9 cellular contexts compared by ENCODE assay signal in genomic region chr19:3721900-3722442, GRCh38. TPM values are rescaled to one million over a fixed set of nuclear protein-coding genes. Genes with fewer than 3 reads are reported as not detected.
DNase-seq lines count a peak whose midpoint lies in the region; ATAC-seq and TF ChIP-seq lines count a peak whose summit lies in the region.
"Had no signal": no experiment of that assay in that cellular context is flagged by ENCODE, and none has a peak within 500 bp of the region (broad histone marks: within the 10 kb centered on the region; RNA-seq: fewer than 3 reads in every experiment).

No MANE protein-coding gene starts in this region.

- H3K36me3 Mint-ChIP-seq in activated CD4-positive, alpha-beta memory T cell treated with anti-CD3 and anti-CD28 coated beads for 36 hours, result no peaks in the 10 kb centered on the region
- H3K36me3 Mint-ChIP-seq in activated CD4-positive, alpha-beta memory T cell treated with anti-CD3 and anti-CD28 coated beads, Interleukin-2, amount 10 ng/mL, durations not matched to agents 7 days and 5 days (ENCODE audit: low read depth), result no peaks in the 10 kb centered on the region
- no peaks in the 10 kb centered on the region for H3K36me3 Mint-ChIP-seq in activated T-helper 17 cell treated with anti-CD3 and anti-CD28 coated beads, Interleukin-2, amount 50 U/mL, for 72 hours (ENCODE audit: low read depth)

- H3K4me1 ChIP-seq in stomach, result peaks cover 4 to 76% (median 56%) of the 10 kb centered on the region in 4 donors

- TF ChIP-seq CTCF in kidney epithelial cell (IDR thresholded peaks at IDR 0.05; ENCODE audit: insufficient read depth, low read length, poor library complexity, severe bottlenecking), result no peak
- TF ChIP-seq CTCF in stomach (IDR thresholded peaks at IDR 0.05), result no peak
- TF ChIP-seq CTCF in dorsolateral prefrontal cortex (IDR thresholded peaks at IDR 0.05 in 54 of 56, conservative IDR thresholded peaks at IDR 0.05 in 2 of 56; ENCODE audit: low read depth in 1 of 56, partially characterized antibody in 56 of 56), result no peak
- TF ChIP-seq CTCF in GM10248 (IDR thresholded peaks at IDR 0.05; ENCODE audit: control extremely low read depth, extremely low read depth, low read depth, missing control alignments), result no peak

- TF ChIP-seq EP300 in stomach (IDR thresholded peaks at IDR 0.05), result no peak

- intact Hi-C loops in activated CD4-positive, alpha-beta memory T cell treated with anti-CD3 and anti-CD28 coated beads for 36 hours (cut with micrococcal nuclease), result loop anchor here (2.0 kb wide), 2 partner anchors 41 to 101 kb away; partner anchors contain the start of gene MRPL54
- intact Hi-C loops in stomach (cut with DNase I; ENCODE audit: low total_unique reads), result no loop called here
- intact Hi-C loops in dorsolateral prefrontal cortex (cut with DNase I), result no loop called here

- H3K9me3 ChIP-seq in stomach, result no peaks in the 10 kb centered on the region

- H3K27ac ChIP-seq in stomach (peak overlapping the region; percentile 78 to 88 (median 86)), dorsolateral prefrontal cortex (no peak overlapping the region)

- peaks cover 7% of the 10 kb centered on the region for H3K4me1 Mint-ChIP-seq in activated CD4-positive, alpha-beta memory T cell treated with anti-CD3 and anti-CD28 coated beads for 36 hours (ENCODE audit: low read depth)
- H3K4me1 Mint-ChIP-seq in activated CD4-positive, alpha-beta memory T cell treated with anti-CD3 and anti-CD28 coated beads, Interleukin-2, amount 10 ng/mL, durations not matched to agents 7 days and 5 days, result peaks cover 3% of the 10 kb centered on the region
- H3K4me1 Mint-ChIP-seq in activated T-helper 17 cell treated with anti-CD3 and anti-CD28 coated beads, Interleukin-2, amount 50 U/mL, for 72 hours, result no peaks in the 10 kb centered on the region

- no peak for ATAC-seq in activated T-helper 17 cell treated with anti-CD3 and anti-CD28 coated beads, Interleukin-2, amount 50 U/mL, for 72 hours (replicated peaks)

- no peak for TF ChIP-seq POLR2A in stomach (IDR thresholded peaks at IDR 0.05)

- peaks cover 4% of the 10 kb centered on the region for H3K27me3 Mint-ChIP-seq in activated CD4-positive, alpha-beta memory T cell treated with anti-CD3 and anti-CD28 coated beads for 36 hours
- H3K27me3 Mint-ChIP-seq in activated CD4-positive, alpha-beta memory T cell treated with anti-CD3 and anti-CD28 coated beads, Interleukin-2, amount 10 ng/mL, durations not matched to agents 7 days and 5 days, result peaks cover 21% of the 10 kb centered on the region
- no peaks in the 10 kb centered on the region for H3K27me3 Mint-ChIP-seq in activated T-helper 17 cell treated with anti-CD3 and anti-CD28 coated beads, Interleukin-2, amount 50 U/mL, for 72 hours

- H3K4me3 ChIP-seq in kidney epithelial cell (ENCODE audit: low read depth, low read length) (peak overlapping the region; percentile 13), stomach (peak overlapping the region; percentile 44 to 57 (median 49)), dorsolateral prefrontal cortex (peak overlapping the region in 15 of 59 donors; percentile 2 to 52 (median 21))

- peak overlapping the region; percentile 55 for H3K4me3 Mint-ChIP-seq in activated CD4-positive, alpha-beta memory T cell treated with anti-CD3 and anti-CD28 coated beads for 36 hours
- H3K4me3 Mint-ChIP-seq in activated CD4-positive, alpha-beta memory T cell treated with anti-CD3 and anti-CD28 coated beads, Interleukin-2, amount 10 ng/mL, durations not matched to agents 7 days and 5 days, result no peak overlapping the region
- H3K4me3 Mint-ChIP-seq in activated T-helper 17 cell treated with anti-CD3 and anti-CD28 coated beads, Interleukin-2, amount 50 U/mL, for 72 hours, result peak overlapping the region; percentile 70

- no peak for DNase-seq in activated CD4-positive, alpha-beta memory T cell treated with anti-CD3 and anti-CD28 coated beads for 36 hours
- DNase-seq in activated CD4-positive, alpha-beta memory T cell treated with anti-CD3 and anti-CD28 coated beads, Interleukin-2, amount 10 ng/mL, durations not matched to agents 7 days and 5 days, result no peak
- DNase-seq in kidney epithelial cell (ENCODE audit: low read depth) (no peak), stomach (no peak), dorsolateral prefrontal cortex (no peak), GM10248 (ENCODE audit: extremely low spot score) (no peak)
- DNase-seq in activated CD8-positive, alpha-beta memory T cell treated with anti-CD3 and anti-CD28 coated beads, Interleukin-2, amount 50 U/mL, for 48 hours, result no peak
- DNase-seq: T1000 had no signal

- 2 to 7% (median 2%) methylated on average over 17 to 25 of the region's 25 CpGs for WGBS in stomach, 5 donors

- H3K36me3 ChIP-seq in kidney epithelial cell (ENCODE audit: control insufficient read depth, insufficient read depth, low read length), result no peaks in the 10 kb centered on the region
- H3K36me3 ChIP-seq in stomach, result no peaks in the 10 kb centered on the region

- POLR2A ChIA-PET in activated CD4-positive, alpha-beta memory T cell treated with anti-CD3 and anti-CD28 coated beads for 36 hours (lab: Charles Lee), result interaction anchor here (1.1 kb wide), 1 partner anchor 95 kb away, joined by 4 read pairs; no protein-coding TSS in a partner anchor
- POLR2A ChIA-PET in activated CD4-positive, alpha-beta memory T cell treated with anti-CD3 and anti-CD28 coated beads, Interleukin-2, amount 10 ng/mL, durations not matched to agents 7 days and 5 days (lab: Charles Lee), result interaction anchor here (0.8 to 1.6 kb wide), 2 partner anchors 14 to 17 kb away, joined by 3 read pairs; partner anchors contain the start of gene TJP3
- POLR2A ChIA-PET in GM10248 (lab: Yijun Ruan, JAX), result interaction anchor here (0.6 kb wide), 1 partner anchor 430 kb away, joined by 5 read pairs; no protein-coding TSS in a partner anchor

- no peaks in the 10 kb centered on the region for H3K9me3 Mint-ChIP-seq in activated CD4-positive, alpha-beta memory T cell treated with anti-CD3 and anti-CD28 coated beads for 36 hours
- H3K9me3 Mint-ChIP-seq in activated CD4-positive, alpha-beta memory T cell treated with anti-CD3 and anti-CD28 coated beads, Interleukin-2, amount 10 ng/mL, durations not matched to agents 7 days and 5 days, result no peaks in the 10 kb centered on the region
- H3K9me3 Mint-ChIP-seq in activated T-helper 17 cell treated with anti-CD3 and anti-CD28 coated beads, Interleukin-2, amount 50 U/mL, for 72 hours, result no peaks in the 10 kb centered on the region

- H3K27me3 ChIP-seq in kidney epithelial cell (ENCODE audit: control insufficient read depth, insufficient read depth, low read length), result peaks cover 39% of the 10 kb centered on the region
- peaks cover 0 to 68% (median 36%) of the 10 kb centered on the region in 3 donors for H3K27me3 ChIP-seq in stomach
- H3K27me3 ChIP-seq in dorsolateral prefrontal cortex, result peaks cover 0 to 59% (median 38%) of the 10 kb centered on the region in 45 donors

- CTCF ChIA-PET in activated CD4-positive, alpha-beta memory T cell treated with anti-CD3 and anti-CD28 coated beads for 36 hours (lab: Charles Lee), result interaction anchor here (0.6 to 1.8 kb wide), 3 partner anchors 26 to 100 kb away, joined by 3 to 8 read pairs (median 3); partner anchors contain the start of gene APBA3
- CTCF ChIA-PET in activated CD4-positive, alpha-beta memory T cell treated with anti-CD3 and anti-CD28 coated beads, Interleukin-2, amount 10 ng/mL, durations not matched to agents 7 days and 5 days (lab: Charles Lee), result interaction anchor here (0.9 to 2.0 kb wide), 2 partner anchors 100 to 418 kb away, joined by 4 to 6 read pairs; no protein-coding TSS in a partner anchor
- CTCF ChIA-PET in GM10248 (lab: Yijun Ruan, JAX), result no interaction called here

- no peak overlapping the region for H3K27ac Mint-ChIP-seq in activated CD4-positive, alpha-beta memory T cell treated with anti-CD3 and anti-CD28 coated beads for 36 hours
- H3K27ac Mint-ChIP-seq in activated CD4-positive, alpha-beta memory T cell treated with anti-CD3 and anti-CD28 coated beads, Interleukin-2, amount 10 ng/mL, durations not matched to agents 7 days and 5 days, result no peak overlapping the region
- H3K27ac Mint-ChIP-seq in activated T-helper 17 cell treated with anti-CD3 and anti-CD28 coated beads, Interleukin-2, amount 50 U/mL, for 72 hours, result no peak overlapping the region

RNA-seq across cellular contexts. Expression of gene TJP3, which starts 13.8 kb away (rescaled TPM):
- 1 to 10 TPM; 3.1 to 3.7 TPM for total RNA-seq in activated CD4-positive, alpha-beta memory T cell treated with anti-CD3 and anti-CD28 coated beads for 36 hours
- total RNA-seq in activated CD4-positive, alpha-beta memory T cell treated with anti-CD3 and anti-CD28 coated beads, Interleukin-2, amount 10 ng/mL, durations not matched to agents 7 days and 5 days, result 1 to 10 TPM; 1.4 to 1.7 TPM
- 1 to 10 TPM; 1.5 to 8.6 TPM for total RNA-seq in activated T-helper 17 cell treated with anti-CD3 and anti-CD28 coated beads, Interleukin-2, amount 50 U/mL, for 72 hours
- total RNA-seq in kidney epithelial cell (1.7 and 7.8 TPM in 2 replicates), stomach (100 to 1,000 TPM in 2 of 5 donors, 10 to 100 TPM in 3; 31.9 to 204 (median 95.1) TPM), dorsolateral prefrontal cortex (1 to 10 TPM in 12 of 120 experiments, under 1 TPM in 19, not detected in 89; 0.14 to 4.5 (median 0.81) TPM)
- polyA plus RNA-seq in stomach, result 10 to 100 TPM; 62.3 to 96.1 (median 93.1) TPM

RNA-seq across cellular contexts. Expression of gene PIP5K1C, which starts 21.7 kb away (rescaled TPM):
- 10 to 100 TPM; 14.7 to 15.7 TPM for total RNA-seq in activated CD4-positive, alpha-beta memory T cell treated with anti-CD3 and anti-CD28 coated beads for 36 hours
- total RNA-seq in activated CD4-positive, alpha-beta memory T cell treated with anti-CD3 and anti-CD28 coated beads, Interleukin-2, amount 10 ng/mL, durations not matched to agents 7 days and 5 days, result 10 to 100 TPM; 18.3 to 19.6 TPM
- 10 to 100 TPM; 16.1 to 26.2 TPM for total RNA-seq in activated T-helper 17 cell treated with anti-CD3 and anti-CD28 coated beads, Interleukin-2, amount 50 U/mL, for 72 hours
- 26.5 and 26.6 TPM in 2 replicates for total RNA-seq in kidney epithelial cell
- total RNA-seq in stomach, result 100 to 1,000 TPM in 1 of 5 donors, 10 to 100 TPM in 4; 15.1 to 164 (median 36.8) TPM
- polyA plus RNA-seq in stomach, result 10 to 100 TPM in 2 of 3 donors, 1 to 10 TPM in 1; 8.6 to 18.5 (median 12.5) TPM
- total RNA-seq in dorsolateral prefrontal cortex, result 100 to 1,000 TPM in 105 of 120 experiments, 10 to 100 TPM in 15; 52.4 to 207 (median 126) TPM

RNA-seq across cellular contexts. Expression of gene APBA3, which starts 39.5 kb away (rescaled TPM):
- total RNA-seq in activated CD4-positive, alpha-beta memory T cell treated with anti-CD3 and anti-CD28 coated beads for 36 hours, result 10 to 100 TPM; 38.2 to 41.8 TPM
- total RNA-seq in activated CD4-positive, alpha-beta memory T cell treated with anti-CD3 and anti-CD28 coated beads, Interleukin-2, amount 10 ng/mL, durations not matched to agents 7 days and 5 days, result 10 to 100 TPM; 55.8 to 64.7 TPM
- total RNA-seq in activated T-helper 17 cell treated with anti-CD3 and anti-CD28 coated beads, Interleukin-2, amount 50 U/mL, for 72 hours, result 10 to 100 TPM; 49.3 to 75.0 TPM
- 39.7 and 50.5 TPM in 2 replicates for total RNA-seq in kidney epithelial cell
- total RNA-seq in stomach, result 100 to 1,000 TPM in 1 of 5 donors, 10 to 100 TPM in 3, 1 to 10 TPM in 1; 9.4 to 111 (median 16.4) TPM
- 10 to 100 TPM; 15.7 to 17.4 (median 16.7) TPM for polyA plus RNA-seq in stomach
- total RNA-seq in dorsolateral prefrontal cortex, result 10 to 100 TPM; 12.2 to 49.7 (median 26.9) TPM

RNA-seq across cellular contexts. Expression of gene MRPL54, which starts 40.5 kb away (rescaled TPM):
- total RNA-seq in activated CD4-positive, alpha-beta memory T cell treated with anti-CD3 and anti-CD28 coated beads for 36 hours, result 10 to 100 TPM; 63.2 to 65.2 TPM
- 10 to 100 TPM; 71.5 to 75.8 TPM for total RNA-seq in activated CD4-positive, alpha-beta memory T cell treated with anti-CD3 and anti-CD28 coated beads, Interleukin-2, amount 10 ng/mL, durations not matched to agents 7 days and 5 days
- total RNA-seq in activated T-helper 17 cell treated with anti-CD3 and anti-CD28 coated beads, Interleukin-2, amount 50 U/mL, for 72 hours, result 10 to 100 TPM; 25.5 to 57.2 TPM
- 48.4 and 120 TPM in 2 replicates for total RNA-seq in kidney epithelial cell
- total RNA-seq in stomach, result 100 to 1,000 TPM in 2 of 5 donors, 10 to 100 TPM in 3; 15.2 to 163 (median 58.7) TPM
- polyA plus RNA-seq in stomach, result 100 to 1,000 TPM; 155 to 221 (median 174) TPM
- 10 to 100 TPM; 21.6 to 65.1 (median 45.6) TPM for total RNA-seq in dorsolateral prefrontal cortex

RNA-seq across cellular contexts. Expression of gene RAX2, which starts 50.1 kb away (rescaled TPM):
- total RNA-seq in activated CD4-positive, alpha-beta memory T cell treated with anti-CD3 and anti-CD28 coated beads for 36 hours, result not detected
- not detected for total RNA-seq in activated CD4-positive, alpha-beta memory T cell treated with anti-CD3 and anti-CD28 coated beads, Interleukin-2, amount 10 ng/mL, durations not matched to agents 7 days and 5 days
- not detected for total RNA-seq in activated T-helper 17 cell treated with anti-CD3 and anti-CD28 coated beads, Interleukin-2, amount 50 U/mL, for 72 hours
- total RNA-seq in kidney epithelial cell (not detected in 2 replicates), stomach (not detected), dorsolateral prefrontal cortex (1 to 10 TPM in 5 of 120 experiments, under 1 TPM in 30, not detected in 85; 0.16 to 2.6 (median 0.31) TPM)
- not detected for polyA plus RNA-seq in stomach

Comparison
In these comparisons a context has a peak if more than half of its experiments do, and no peak if none do; other contexts are left out.
1. H3K27ac ChIP-seq: peak in stomach (5 of 5); none in dorsolateral prefrontal cortex (0 of 59).